In genomic region chr2:85933753-85934594, GRCh38 we compare ENCODE assay signal across 12 cellular contexts. TPM values are rescaled to one million over a fixed set of nuclear protein-coding genes. Genes with fewer than 3 reads are reported as not detected.
DNase-seq lines count a peak whose midpoint lies in the region; ATAC-seq and TF ChIP-seq lines count a peak whose summit lies in the region.
"Had no signal": no experiment of that assay in that cellular context is flagged by ENCODE, and none has a peak within 500 bp of the region (broad histone marks: within the 10 kb centered on the region; RNA-seq: fewer than 3 reads in every experiment).

No MANE protein-coding gene starts in this region.

- peaks cover 14% of the 10 kb centered on the region for H3K4me1 Mint-ChIP-seq in activated CD4-positive, alpha-beta memory T cell treated with anti-CD3 and anti-CD28 coated beads for 36 hours (ENCODE audit: low read depth)

- intact Hi-C loops in Right ventricle myocardium inferior (cut with DNase I), result no loop called here
- intact Hi-C loops in cardiac septum (cut with DNase I), result no loop called here
- intact Hi-C loops in activated CD4-positive, alpha-beta memory T cell treated with anti-CD3 and anti-CD28 coated beads for 36 hours (cut with micrococcal nuclease), result no loop called here
- intact Hi-C loops in heart right ventricle (cut with DNase I), result no loop called here

- CTCF ChIA-PET in activated CD4-positive, alpha-beta memory T cell treated with anti-CD3 and anti-CD28 coated beads for 36 hours (lab: Charles Lee), result no interaction called here

- H3K27me3 ChIP-seq in heart right ventricle, result no peaks in the 10 kb centered on the region

- no peaks in the 10 kb centered on the region for H3K9me3 ChIP-seq in heart right ventricle

- no peak for TF ChIP-seq CTCF in heart right ventricle (IDR thresholded peaks at IDR 0.05)

- H3K27ac Mint-ChIP-seq in activated CD4-positive, alpha-beta memory T cell treated with anti-CD3 and anti-CD28 coated beads for 36 hours, result no peak overlapping the region
- H3K27ac Mint-ChIP-seq: natural killer cell treated with Interleukin-12 subunit alpha and Interleukin-12 subunit beta and Interleukin-15 and Interleukin-18, amount 100 ng/mL, for 72 hours had no signal

- ATAC-seq in Right ventricle myocardium inferior (peak; percentile 30), heart right ventricle (peak in 7 of 8 donors; percentile 60 to 82 (median 70)), HG03457 (IDR thresholded peaks at IDR 0.05; ENCODE audit: unreplicated experiment) (no peak)

- H3K4me3 ChIP-seq in heart right ventricle (no peak overlapping the region), urinary bladder (ENCODE audit: low read depth, low read length) (no peak overlapping the region)

- no peaks in the 10 kb centered on the region for H3K27me3 Mint-ChIP-seq in activated CD4-positive, alpha-beta memory T cell treated with anti-CD3 and anti-CD28 coated beads for 36 hours

- no peaks in the 10 kb centered on the region for H3K36me3 ChIP-seq in heart right ventricle
- no peaks in the 10 kb centered on the region for H3K36me3 ChIP-seq in urinary bladder (ENCODE audit: insufficient read depth)

- H3K27ac ChIP-seq in heart right ventricle (peak overlapping the region in 3 of 10 donors; percentile 2 to 36 (median 9)), urinary bladder (ENCODE audit: low read depth) (peak overlapping the region; percentile 71)

- no peak overlapping the region for H3K4me3 Mint-ChIP-seq in activated CD4-positive, alpha-beta memory T cell treated with anti-CD3 and anti-CD28 coated beads for 36 hours
- H3K4me3 Mint-ChIP-seq: natural killer cell treated with Interleukin-12 subunit alpha and Interleukin-12 subunit beta and Interleukin-15 and Interleukin-18, amount 100 ng/mL, for 72 hours had no signal

- DNase-seq in Right ventricle myocardium inferior (ENCODE audit: missing footprints), result no peak
- DNase-seq in cardiac septum (ENCODE audit: low spot score), result no peak
- DNase-seq in activated CD4-positive, alpha-beta memory T cell treated with anti-CD3 and anti-CD28 coated beads for 36 hours, result peak; percentile 34
- no peak for DNase-seq in heart right ventricle
- DNase-seq in iPS-NIHi11 (ENCODE audit: low spot score), result no peak
- no peak for DNase-seq in NCI-H69 (lab: John Stamatoyannopoulos, UW)
- DNase-seq: activated CD4-positive, CD25-positive, alpha-beta regulatory T cell treated with anti-CD3 and anti-CD28 coated beads, Interleukin-2, amount 50 U/mL, for 72 hours; NCI-H524; stimulated activated CD8-positive, alpha-beta memory T cell treated with anti-CD3 and anti-CD28 coated beads, Interleukin-4, amount 100 ng/mL, for 48 hours had no signal

- WGBS in heart right ventricle, 2 donors, result 45 to 57% methylated on average over 7 of the region's 7 CpGs
- WGBS in urinary bladder, result 49% methylated on average over 7 of the region's 7 CpGs

- no peaks in the 10 kb centered on the region for H3K36me3 Mint-ChIP-seq in activated CD4-positive, alpha-beta memory T cell treated with anti-CD3 and anti-CD28 coated beads for 36 hours
- H3K36me3 Mint-ChIP-seq: natural killer cell treated with Interleukin-12 subunit alpha and Interleukin-12 subunit beta and Interleukin-15 and Interleukin-18, amount 100 ng/mL, for 72 hours had no signal

- H3K9me3 Mint-ChIP-seq in activated CD4-positive, alpha-beta memory T cell treated with anti-CD3 and anti-CD28 coated beads for 36 hours, result no peaks in the 10 kb centered on the region
- H3K9me3 Mint-ChIP-seq: natural killer cell treated with Interleukin-12 subunit alpha and Interleukin-12 subunit beta and Interleukin-15 and Interleukin-18, amount 100 ng/mL, for 72 hours had no signal

- H3K4me1 ChIP-seq in heart right ventricle, result peaks cover 0 to 29% (median 5%) of the 10 kb centered on the region in 9 donors
- H3K4me1 ChIP-seq in urinary bladder (ENCODE audit: insufficient read depth), result peaks cover 2% of the 10 kb centered on the region

- POLR2A ChIA-PET in activated CD4-positive, alpha-beta memory T cell treated with anti-CD3 and anti-CD28 coated beads for 36 hours (lab: Charles Lee), result no interaction called here

RNA-seq across cellular contexts. Expression of gene ST3GAL5, which starts 45.2 kb away (rescaled TPM):
- total RNA-seq in Right ventricle myocardium inferior (6.8 TPM), cardiac septum (3.8 TPM), heart right ventricle (10 to 100 TPM in 1 of 10 donors, 1 to 10 TPM in 9; 2.0 to 11.8 (median 3.8) TPM), urinary bladder (59.4 TPM)
- total RNA-seq in activated CD4-positive, alpha-beta memory T cell treated with anti-CD3 and anti-CD28 coated beads for 36 hours, result 10 to 100 TPM in 1 of 2 experiments, 1 to 10 TPM in 1; 9.6 to 11.5 TPM
- polyA plus RNA-seq in heart right ventricle (10 to 100 TPM in 1 of 2 donors, 1 to 10 TPM in 1; 3.3 to 11.1 TPM), urinary bladder (31.1 TPM)
